Comparison of ENCODE assay signal across 13 cellular contexts in the genomic region with DNA sequence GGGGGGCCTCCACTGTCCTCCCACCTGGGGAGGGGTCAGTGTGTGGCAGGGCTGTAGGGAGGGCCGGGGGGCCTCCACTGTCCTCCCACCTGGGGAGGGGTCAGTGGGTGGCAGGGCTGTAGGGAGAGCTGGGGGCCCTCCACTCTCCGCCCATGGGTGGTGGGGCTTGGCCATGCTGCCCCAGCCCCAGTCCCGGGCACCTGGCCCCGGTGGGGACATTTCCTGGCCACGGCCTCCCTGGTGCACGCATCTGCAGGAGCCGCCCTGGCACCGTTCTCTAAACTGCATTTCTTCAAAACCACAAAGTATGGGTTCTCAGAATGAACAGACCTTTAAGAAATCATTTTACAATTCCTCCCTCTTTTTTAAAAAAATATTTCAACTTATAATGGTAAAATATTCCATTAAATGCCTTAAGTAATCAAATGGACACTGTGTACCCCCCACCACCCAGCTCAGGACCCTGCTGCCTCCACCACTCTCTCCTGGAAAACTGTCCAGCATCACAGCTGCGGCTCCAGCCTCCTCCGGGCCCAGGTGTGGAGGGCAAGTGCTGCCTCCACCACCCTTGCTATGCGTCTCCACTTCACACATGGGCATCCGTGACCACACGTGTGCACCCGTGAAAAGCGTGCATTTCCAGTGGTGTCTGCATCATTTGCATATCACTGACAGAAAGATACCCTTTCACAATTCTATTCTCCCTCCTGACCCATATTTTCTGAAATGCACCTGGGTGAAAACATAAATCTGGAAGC.
A peak's percentile ranks its signal among the peaks of the same experiment; 100 is the strongest.
DNase-seq lines count a peak whose midpoint lies in the region; ATAC-seq and TF ChIP-seq lines count a peak whose summit lies in the region.
"Had no signal": no experiment of that assay in that cellular context is flagged by ENCODE, and none has a peak within 500 bp of the region (broad histone marks: within the 10 kb centered on the region; RNA-seq: fewer than 3 reads in every experiment).

No MANE protein-coding gene starts in this region.

- H3K79me2 ChIP-seq in DND-41 (ENCODE audit: insufficient read depth, low read length) = peaks cover 93% of the 10 kb centered on the region

- H3K9me3 Mint-ChIP-seq in activated naive CD8-positive, alpha-beta T cell treated with anti-CD3 and anti-CD28 coated beads, Interleukin-2, amount 50 U/mL, for 24 hours = peaks cover 10% of the 10 kb centered on the region
- peaks cover 0 to 12% (median 6%) of the 10 kb centered on the region in 9 donors for H3K9me3 Mint-ChIP-seq in naive thymus-derived CD8-positive, alpha-beta T cell

- H4K20me1 ChIP-seq in BLaER1 (no peaks in the 10 kb centered on the region), DND-41 (ENCODE audit: insufficient read depth, low read length) (peaks cover 5% of the 10 kb centered on the region; the same call in 1 of the 2 replicates)

- no peaks in the 10 kb centered on the region for H3K27me3 Mint-ChIP-seq in activated naive CD8-positive, alpha-beta T cell treated with anti-CD3 and anti-CD28 coated beads, Interleukin-2, amount 50 U/mL, for 24 hours
- no peaks in the 10 kb centered on the region for H3K27me3 Mint-ChIP-seq in naive thymus-derived CD8-positive, alpha-beta T cell

- peak; percentile 41 for ATAC-seq in DND-41 (ENCODE audit: insufficient read depth, low read depth)
- ATAC-seq in activated naive CD8-positive, alpha-beta T cell treated with anti-CD3 and anti-CD28 coated beads, Interleukin-2, amount 50 U/mL, for 24 hours = no peak
- no peak for ATAC-seq in naive thymus-derived CD8-positive, alpha-beta T cell

- H3K4me2 ChIP-seq in BLaER1 = peak overlapping the region; percentile 82
- peak overlapping the region; percentile 57 for H3K4me2 ChIP-seq in DND-41 (ENCODE audit: insufficient read depth, low read length)

- peaks cover 4% of the 10 kb centered on the region; the same call in 1 of the 2 replicates for H3K36me3 ChIP-seq in BLaER1
- peaks cover 39% of the 10 kb centered on the region for H3K36me3 ChIP-seq in DND-41 (ENCODE audit: insufficient read depth, low read length)
- H3K36me3 ChIP-seq in HAP-1 (replicated peaks) = no peaks in the 10 kb centered on the region

- H3K4me1 Mint-ChIP-seq in activated naive CD8-positive, alpha-beta T cell treated with anti-CD3 and anti-CD28 coated beads, Interleukin-2, amount 50 U/mL, for 24 hours = peaks cover 85% of the 10 kb centered on the region
- H3K4me1 Mint-ChIP-seq in naive thymus-derived CD8-positive, alpha-beta T cell = peaks cover 36 to 75% (median 72%) of the 10 kb centered on the region in 4 donors

- in situ Hi-C loops in HAP-1 (cut with MboI; ENCODE audit: low sequenced_read_pairs) = no loop called here
- in situ Hi-C loops in G401 (cut with HindIII; ENCODE audit: low sequenced_read_pairs) = loop anchor here (5.0 kb wide), 1 partner anchor 58 kb away; no protein-coding TSS in a partner anchor

- H3K9me3 ChIP-seq in BLaER1 (no peaks in the 10 kb centered on the region), DND-41 (ENCODE audit: insufficient read depth, low read length, severe bottlenecking) (no peaks in the 10 kb centered on the region), HAP-1 (no peaks in the 10 kb centered on the region)

- no peak for TF ChIP-seq CTCF in DND-41 (IDR thresholded peaks at IDR 0.05; ENCODE audit: borderline replicate concordance, extremely low read depth, low read length, poor library complexity, severe bottlenecking)

- DNase-seq in DND-41 = peak; percentile 71
- no peak for DNase-seq in activated naive CD8-positive, alpha-beta T cell treated with anti-CD3 and anti-CD28 coated beads, Interleukin-2, amount 50 U/mL, for 24 hours
- DNase-seq in naive thymus-derived CD8-positive, alpha-beta T cell = peak in 1 of 10 donors; percentile 51
- no peak for DNase-seq in HAP-1 (ENCODE audit: low spot score in 2 of 2)
- no peak for DNase-seq in middle frontal gyrus (ENCODE audit: extremely low spot score, low spot score)
- DNase-seq in G401 (ENCODE audit: low spot score) = no peak
- DNase-seq in NCI-H1436 (lab: John Stamatoyannopoulos, UW) = no peak
- DNase-seq: activated CD8-positive, alpha-beta memory T cell treated with anti-CD3 and anti-CD28 coated beads for 24 hours; central memory CD4-positive, alpha-beta T cell; foreskin fibroblast; NCI-H1436 treated with DMSO at 0.1 percent for 48 hours; NCI-H226 had no signal

- POLR2A ChIA-PET in naive thymus-derived CD8-positive, alpha-beta T cell (lab: Charles Lee) = interaction anchor here (0.8 to 3.2 kb wide), 4 partner anchors 10 to 19 kb away, joined by 3 to 23 read pairs (median 4); no protein-coding TSS in a partner anchor

- no peak overlapping the region for H3K27ac ChIP-seq in BLaER1
- peak overlapping the region; percentile 93 for H3K27ac ChIP-seq in DND-41 (ENCODE audit: low read length)

- H3K27ac Mint-ChIP-seq in activated naive CD8-positive, alpha-beta T cell treated with anti-CD3 and anti-CD28 coated beads, Interleukin-2, amount 50 U/mL, for 24 hours = peak overlapping the region; percentile 88
- peak overlapping the region; percentile 96 to 100 (median 99) for H3K27ac Mint-ChIP-seq in naive thymus-derived CD8-positive, alpha-beta T cell

- H3K27me3 ChIP-seq in BLaER1 (peaks cover 4% of the 10 kb centered on the region; the same call in 1 of the 2 replicates), DND-41 (ENCODE audit: insufficient read depth, low read length, poor library complexity) (no peaks in the 10 kb centered on the region), HAP-1 (ENCODE audit: low read depth) (no peaks in the 10 kb centered on the region)

- H3K4me1 ChIP-seq in BLaER1 (peaks cover 74% of the 10 kb centered on the region), DND-41 (ENCODE audit: insufficient read depth, low read length) (peaks cover 98% of the 10 kb centered on the region), HAP-1 (no peaks in the 10 kb centered on the region)

- peak overlapping the region; percentile 80 for H3K4me3 Mint-ChIP-seq in activated naive CD8-positive, alpha-beta T cell treated with anti-CD3 and anti-CD28 coated beads, Interleukin-2, amount 50 U/mL, for 24 hours
- peak overlapping the region; percentile 31 to 85 (median 72) for H3K4me3 Mint-ChIP-seq in naive thymus-derived CD8-positive, alpha-beta T cell

- H3K4me3 ChIP-seq in BLaER1 (no peak overlapping the region), DND-41 (ENCODE audit: low read depth in 1 of 2, low read length in 2 of 2) (peak overlapping the region in 1 of 2 experiments; percentile 38; a peak in 1 of 4 replicates), HAP-1 (no peak overlapping the region)

- H2AFZ ChIP-seq in DND-41 (ENCODE audit: low read depth, low read length) = no peak overlapping the region

- H3K36me3 Mint-ChIP-seq in activated naive CD8-positive, alpha-beta T cell treated with anti-CD3 and anti-CD28 coated beads, Interleukin-2, amount 50 U/mL, for 24 hours (ENCODE audit: low read depth) = peaks cover 67% of the 10 kb centered on the region
- peaks cover 15 to 28% (median 21%) of the 10 kb centered on the region in 3 donors for H3K36me3 Mint-ChIP-seq in naive thymus-derived CD8-positive, alpha-beta T cell

- H3K9ac ChIP-seq in BLaER1 = no peak overlapping the region
- peak overlapping the region; percentile 48 for H3K9ac ChIP-seq in DND-41 (ENCODE audit: low read depth, low read length)
